ENCODE assay signal across 8 cellular contexts in the genomic region with DNA sequence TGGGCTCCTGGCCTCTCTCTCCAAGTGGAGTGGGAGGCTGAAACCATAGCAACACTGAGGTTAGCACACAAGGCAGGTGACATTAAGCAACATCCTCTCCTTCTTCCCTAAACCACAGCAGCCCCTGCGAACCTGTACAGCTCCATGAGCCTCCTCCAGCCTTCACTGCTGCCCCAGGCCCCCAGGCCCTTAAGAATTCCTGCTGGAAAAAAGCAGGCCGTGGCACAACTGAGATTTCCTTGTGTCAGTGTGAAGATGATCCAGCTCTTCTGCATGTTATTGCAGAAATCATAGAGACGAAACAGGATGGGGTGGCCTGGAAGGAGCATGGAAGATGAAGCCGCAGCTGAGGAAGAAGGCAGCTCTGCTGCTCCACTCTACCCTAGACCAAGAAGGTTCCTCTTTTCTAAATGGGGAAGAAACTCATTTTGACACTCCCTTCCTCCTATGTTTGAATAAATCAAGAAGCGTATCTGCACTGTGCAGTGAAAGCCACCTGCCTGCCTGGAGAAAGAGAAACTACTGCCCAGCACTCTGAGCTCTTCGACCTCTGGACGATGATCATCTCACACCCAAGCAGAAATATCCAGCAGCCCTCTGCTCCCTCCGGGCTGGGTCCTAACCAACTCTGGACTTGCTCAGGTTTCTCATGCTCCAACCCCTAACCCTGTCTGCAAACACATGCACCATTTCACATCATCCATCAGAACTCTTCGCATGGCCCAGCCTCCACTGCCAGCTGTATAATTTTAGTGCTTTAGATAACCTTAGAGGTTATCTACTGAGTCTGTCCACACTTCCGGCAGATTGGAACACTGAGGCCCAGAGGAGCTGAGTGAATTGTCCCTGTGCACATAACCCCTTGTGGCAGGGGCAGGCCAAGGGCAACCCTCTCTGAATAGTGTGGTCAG. TPM values are rescaled to one million over a fixed set of nuclear protein-coding genes. Genes with fewer than 3 reads are reported as not detected.
DNase-seq lines count a peak whose midpoint lies in the region; ATAC-seq and TF ChIP-seq lines count a peak whose summit lies in the region.
"Had no signal": no experiment of that assay in that cellular context is flagged by ENCODE, and none has a peak within 500 bp of the region (broad histone marks: within the 10 kb centered on the region; RNA-seq: fewer than 3 reads in every experiment).

No MANE protein-coding gene starts in this region.

- intact Hi-C loops in uterus (cut with DNase I; ENCODE audit: low total_unique reads) (no loop called here), esophagus muscularis mucosa (cut with DNase I) (no loop called here)

- no peak overlapping the region for H3K9ac ChIP-seq in trophoblast cell (ENCODE audit: low read length)

- peak; percentile 66 for DNase-seq in GM19238 (ENCODE audit: insufficient read length, low spot score)
- DNase-seq in stimulated activated effector memory CD8-positive, alpha-beta T cell treated with anti-CD3 and anti-CD28 coated beads, Interleukin-12 subunit alpha, Interleukin-12 subunit beta, amount 100 ng/mL, for 72 hours (ENCODE audit: low spot score in 2 of 2): no peak
- DNase-seq in uterus: no peak
- no peak for DNase-seq in trophoblast cell
- DNase-seq in esophagus muscularis mucosa (ENCODE audit: extremely low spot score): no peak

- H4K91ac ChIP-seq in trophoblast cell (ENCODE audit: low read depth, low read length): no peak overlapping the region

- no peak overlapping the region for H4K12ac ChIP-seq in trophoblast cell (ENCODE audit: low read depth, low read length)

- no peaks in the 10 kb centered on the region for H3K79me2 ChIP-seq in trophoblast cell (ENCODE audit: control insufficient read depth, insufficient read depth, low read length, poor library complexity)

- no peak overlapping the region for H3K14ac ChIP-seq in trophoblast cell (ENCODE audit: low read length)

- no peak for TF ChIP-seq EP300 in esophagus muscularis mucosa (IDR thresholded peaks at IDR 0.05)

- H3K4me3 ChIP-seq in uterus: no peak overlapping the region
- H3K4me3 ChIP-seq in trophoblast cell (ENCODE audit: low read depth, low read length): no peak overlapping the region
- H3K4me3 ChIP-seq in esophagus muscularis mucosa: no peak overlapping the region

- no peak overlapping the region for H4K8ac ChIP-seq in trophoblast cell (ENCODE audit: low read depth, low read length)

- no peaks in the 10 kb centered on the region for H3K79me1 ChIP-seq in trophoblast cell (ENCODE audit: low read length)

- no peak overlapping the region for H3K27ac Mint-ChIP-seq in stimulated activated effector memory CD8-positive, alpha-beta T cell treated with anti-CD3 and anti-CD28 coated beads, Interleukin-12 subunit alpha, Interleukin-12 subunit beta, amount 100 ng/mL, for 72 hours

- H3K9me3 Mint-ChIP-seq in stimulated activated effector memory CD8-positive, alpha-beta T cell treated with anti-CD3 and anti-CD28 coated beads, Interleukin-12 subunit alpha, Interleukin-12 subunit beta, amount 100 ng/mL, for 72 hours: no peaks in the 10 kb centered on the region

- H3K36me3 Mint-ChIP-seq in stimulated activated effector memory CD8-positive, alpha-beta T cell treated with anti-CD3 and anti-CD28 coated beads, Interleukin-12 subunit alpha, Interleukin-12 subunit beta, amount 100 ng/mL, for 72 hours: peaks cover under 1% of the 10 kb centered on the region

- H3K4ac ChIP-seq in trophoblast cell (ENCODE audit: low read depth, low read length): no peak overlapping the region

- H3K4me2 ChIP-seq in trophoblast cell (ENCODE audit: low read length): no peak overlapping the region

- no peak overlapping the region for H3K4me3 Mint-ChIP-seq in stimulated activated effector memory CD8-positive, alpha-beta T cell treated with anti-CD3 and anti-CD28 coated beads, Interleukin-12 subunit alpha, Interleukin-12 subunit beta, amount 100 ng/mL, for 72 hours

- H3K36me3 ChIP-seq in uterus (no peaks in the 10 kb centered on the region), trophoblast cell (ENCODE audit: control insufficient read depth in 1 of 2, insufficient read depth in 2 of 2, low read length in 2 of 2) (no peaks in the 10 kb centered on the region), esophagus muscularis mucosa (no peaks in the 10 kb centered on the region)

- TF ChIP-seq POLR2A in uterus (IDR thresholded peaks at IDR 0.05) (no peak), esophagus muscularis mucosa (IDR thresholded peaks at IDR 0.05; ENCODE audit: low read depth) (no peak)

- H3K4me1 Mint-ChIP-seq in stimulated activated effector memory CD8-positive, alpha-beta T cell treated with anti-CD3 and anti-CD28 coated beads, Interleukin-12 subunit alpha, Interleukin-12 subunit beta, amount 100 ng/mL, for 72 hours: peaks cover 12% of the 10 kb centered on the region

- TF ChIP-seq CTCF in uterus (IDR thresholded peaks at IDR 0.05) (no peak), esophagus muscularis mucosa (IDR thresholded peaks at IDR 0.05) (no peak)

- H2AK5ac ChIP-seq in trophoblast cell (ENCODE audit: low read length): no peak overlapping the region

- H2AFZ ChIP-seq in trophoblast cell (ENCODE audit: insufficient read depth, low read length, poor library complexity): no peak overlapping the region

- H3K27me3 ChIP-seq in uterus: no peaks in the 10 kb centered on the region
- H3K27me3 ChIP-seq in trophoblast cell (ENCODE audit: insufficient read depth, low read length): no peaks in the 10 kb centered on the region
- H3K27me3 ChIP-seq in esophagus muscularis mucosa: peaks cover 0 to 6% (median 0%) of the 10 kb centered on the region in 4 donors

- WGBS in trophoblast cell (ENCODE audit: extremely low coverage, insufficient coverage, insufficient read length): no CpG with 5 or more reads among the region's 10 CpGs
- 67% methylated on average over 10 of the region's 10 CpGs for WGBS in esophagus muscularis mucosa

- no peak overlapping the region for H2BK12ac ChIP-seq in trophoblast cell (ENCODE audit: low read length)

- H2BK120ac ChIP-seq in trophoblast cell (ENCODE audit: insufficient read depth, low read length, poor library complexity): no peak overlapping the region

- H3K27ac ChIP-seq in uterus: no peak overlapping the region
- H3K27ac ChIP-seq in trophoblast cell (ENCODE audit: low read depth, low read length): no peak overlapping the region
- no peak overlapping the region for H3K27ac ChIP-seq in esophagus muscularis mucosa (replicated peaks in 1 of 4)

- ATAC-seq in HG03039 (IDR thresholded peaks at IDR 0.05; ENCODE audit: unreplicated experiment) (peak; percentile 84), SK-N-SH treated with all-trans-retinoic acid at 6 μM for 48 hours (peak; percentile 3; the same call in 1 of the 3 replicates)
- ATAC-seq in stimulated activated effector memory CD8-positive, alpha-beta T cell treated with anti-CD3 and anti-CD28 coated beads, Interleukin-12 subunit alpha, Interleukin-12 subunit beta, amount 100 ng/mL, for 72 hours: peak; percentile 36

- H3K4me1 ChIP-seq in uterus (no peaks in the 10 kb centered on the region), trophoblast cell (ENCODE audit: control insufficient read depth in 1 of 2, insufficient read depth in 2 of 2, low read length in 2 of 2) (no peaks in the 10 kb centered on the region), esophagus muscularis mucosa (peaks cover 0 to 15% (median 11%) of the 10 kb centered on the region in 4 donors)

- H3K18ac ChIP-seq in trophoblast cell (ENCODE audit: low read length): no peak overlapping the region

- H3K23ac ChIP-seq in trophoblast cell (ENCODE audit: low read length): no peak overlapping the region

- H2BK5ac ChIP-seq in trophoblast cell (ENCODE audit: low read depth, low read length, poor library complexity): no peak overlapping the region

- no peaks in the 10 kb centered on the region for H3K9me3 ChIP-seq in uterus
- H3K9me3 ChIP-seq in trophoblast cell (ENCODE audit: insufficient read depth, low read depth, low read length): peaks cover 21% of the 10 kb centered on the region
- no peaks in the 10 kb centered on the region for H3K9me3 ChIP-seq in esophagus muscularis mucosa

TF ChIP-seq in SK-N-SH treated with all-trans-retinoic acid at 6 μM for 48 hours, 23 proteins besides CTCF, POLR2A, EP300 and RAD21 (continues in another document):
- no peak for TF ChIP-seq ZNF8 (CRISPR knock-in tag; IDR thresholded peaks at IDR 0.05)
- no peak for TF ChIP-seq TOX (CRISPR knock-in tag; IDR thresholded peaks at IDR 0.05; ENCODE audit: borderline replicate concordance)
- TF ChIP-seq, protein P1, sequence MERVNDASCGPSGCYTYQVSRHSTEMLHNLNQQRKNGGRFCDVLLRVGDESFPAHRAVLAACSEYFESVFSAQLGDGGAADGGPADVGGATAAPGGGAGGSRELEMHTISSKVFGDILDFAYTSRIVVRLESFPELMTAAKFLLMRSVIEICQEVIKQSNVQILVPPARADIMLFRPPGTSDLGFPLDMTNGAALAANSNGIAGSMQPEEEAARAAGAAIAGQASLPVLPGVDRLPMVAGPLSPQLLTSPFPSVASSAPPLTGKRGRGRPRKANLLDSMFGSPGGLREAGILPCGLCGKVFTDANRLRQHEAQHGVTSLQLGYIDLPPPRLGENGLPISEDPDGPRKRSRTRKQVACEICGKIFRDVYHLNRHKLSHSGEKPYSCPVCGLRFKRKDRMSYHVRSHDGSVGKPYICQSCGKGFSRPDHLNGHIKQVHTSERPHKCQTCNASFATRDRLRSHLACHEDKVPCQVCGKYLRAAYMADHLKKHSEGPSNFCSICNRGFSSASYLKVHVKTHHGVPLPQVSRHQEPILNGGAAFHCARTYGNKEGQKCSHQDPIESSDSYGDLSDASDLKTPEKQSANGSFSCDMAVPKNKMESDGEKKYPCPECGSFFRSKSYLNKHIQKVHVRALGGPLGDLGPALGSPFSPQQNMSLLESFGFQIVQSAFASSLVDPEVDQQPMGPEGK (CRISPR knock-in tag; IDR thresholded peaks at IDR 0.05; ENCODE audit: borderline replicate concordance): no peak
- no peak for TF ChIP-seq TCF4 (CRISPR knock-in tag; IDR thresholded peaks at IDR 0.05; ENCODE audit: borderline replicate concordance)
- TF ChIP-seq OSR1 (CRISPR knock-in tag; IDR thresholded peaks at IDR 0.05): no peak
- TF ChIP-seq GLIS3 (CRISPR knock-in tag; IDR thresholded peaks at IDR 0.05): no peak
- TF ChIP-seq ZFP30 (CRISPR knock-in tag; IDR thresholded peaks at IDR 0.05): no peak
- no peak for TF ChIP-seq RARB (CRISPR knock-in tag; IDR thresholded peaks at IDR 0.05)
- no peak for TF ChIP-seq ESRRG (CRISPR knock-in tag; IDR thresholded peaks at IDR 0.05)
- TF ChIP-seq ARNTL (CRISPR knock-in tag; IDR thresholded peaks at IDR 0.05; ENCODE audit: borderline replicate concordance, low read depth): no peak

RNA-seq across cellular contexts. Expression of a gene that starts 20.7 kb away (rescaled TPM):
- 10 to 100 TPM in 3 of 4 donors, 1 to 10 TPM in 1; 2.6 to 29.8 (median 16.4) TPM for total RNA-seq in uterus
- polyA plus RNA-seq in trophoblast cell (2013): 21.2 and 22.7 TPM in 2 replicates
- total RNA-seq in esophagus muscularis mucosa: 10 to 100 TPM; 19.9 to 36.2 (median 28.3) TPM

RNA-seq across cellular contexts. Expression of a gene that starts 33.0 kb away (rescaled TPM):
- total RNA-seq in uterus (10 to 100 TPM; 15.0 to 34.3 (median 24.0) TPM), esophagus muscularis mucosa (10 to 100 TPM; 30.3 to 46.4 (median 39.3) TPM)
- polyA plus RNA-seq in trophoblast cell (2013): 40.2 and 42.1 TPM in 2 replicates

RNA-seq across cellular contexts. Expression of a gene that starts 49.5 kb away (rescaled TPM):
- not detected for total RNA-seq in uterus
- polyA plus RNA-seq in trophoblast cell (2013): not detected in 2 replicates
- total RNA-seq in esophagus muscularis mucosa: under 1 TPM in 1 of 4 donors, not detected in 3; 0.57 TPM
- total RNA-seq: endothelial cell of umbilical vein had no signal
- polyA plus RNA-seq: endothelial cell of umbilical vein had no signal

RNA-seq across cellular contexts. Expression of a gene that starts 53.9 kb away (rescaled TPM):
- 10 to 100 TPM; 21.2 to 43.5 (median 29.2) TPM for total RNA-seq in uterus
- polyA plus RNA-seq in trophoblast cell (2013): 23.6 and 24.7 TPM in 2 replicates
- total RNA-seq in esophagus muscularis mucosa: 10 to 100 TPM; 19.4 to 37.3 (median 30.5) TPM

Comparison
In these comparisons a context has a peak if more than half of its experiments do, and no peak if none do; other contexts are left out.
1. ATAC-seq: peak in every context shown above with its lines; median percentile 84 in HG03039; 36 in stimulated activated effector memory CD8-positive, alpha-beta T cell treated with anti-CD3 and anti-CD28 coated beads, Interleukin-12 subunit alpha, Interleukin-12 subunit beta, amount 100 ng/mL, for 72 hours; 3 in SK-N-SH treated with all-trans-retinoic acid at 6 μM for 48 hours.